ENCODE assay signal across 15 cellular contexts in genomic region chr17:40452921-40453378, GRCh38. TPM values are rescaled to one million over a fixed set of nuclear protein-coding genes. Genes with fewer than 3 reads are reported as not detected.
DNase-seq lines count a peak whose midpoint lies in the region; ATAC-seq and TF ChIP-seq lines count a peak whose summit lies in the region.
"Had no signal": no experiment of that assay in that cellular context is flagged by ENCODE, and none has a peak within 500 bp of the region (broad histone marks: within the 10 kb centered on the region; RNA-seq: fewer than 3 reads in every experiment).

No MANE protein-coding gene starts in this region.

- no peak overlapping the region for H3K9ac ChIP-seq in IMR-90 (ENCODE audit: low read depth, low read length)
- H3K9ac ChIP-seq in liver (ENCODE audit: low read depth in 1 of 2, low read length in 2 of 2) = no peak overlapping the region
- no peak overlapping the region for H3K9ac ChIP-seq in subcutaneous abdominal adipose tissue (ENCODE audit: low read length in 5 of 5)

- no peak overlapping the region for H4K5ac ChIP-seq in IMR-90 (ENCODE audit: low read depth, low read length)

- H2AK9ac ChIP-seq in IMR-90 (replicated peaks; ENCODE audit: low read depth, low read length, poor library complexity) = no peak overlapping the region

- no peak overlapping the region for H3K4me3 ChIP-seq in IMR-90 (ENCODE audit: insufficient read depth, low read depth, low read length)
- peak overlapping the region in 1 of 3 donors; percentile 23 for H3K4me3 ChIP-seq in breast epithelium
- H3K4me3 ChIP-seq in liver (ENCODE audit: low read depth in 1 of 3, low read length in 3 of 3) = no peak overlapping the region
- H3K4me3 ChIP-seq in subcutaneous abdominal adipose tissue (ENCODE audit: low read depth in 1 of 5, low read length in 5 of 5) = no peak overlapping the region
- H3K4me3 ChIP-seq: K562 had no signal

- peaks cover 57% of the 10 kb centered on the region for H3K4me1 ChIP-seq in IMR-90 (ENCODE audit: control insufficient read depth, insufficient read depth, low read length)
- peaks cover 17 to 18% of the 10 kb centered on the region in 2 donors for H3K4me1 ChIP-seq in breast epithelium
- peaks cover 19 to 95% (median 91%) of the 10 kb centered on the region in 4 donors for H3K4me1 ChIP-seq in liver (ENCODE audit: control insufficient read depth in 4 of 4, insufficient read depth in 4 of 4, low read length in 3 of 4)
- H3K4me1 ChIP-seq in subcutaneous abdominal adipose tissue (ENCODE audit: control insufficient read depth in 5 of 5, insufficient read depth in 5 of 5, low read length in 5 of 5) = peaks cover 36 to 89% (median 78%) of the 10 kb centered on the region in 5 donors

- no peak overlapping the region for H3K4me2 ChIP-seq in IMR-90 (ENCODE audit: low read depth, low read length)

- H4K8ac ChIP-seq in IMR-90 (ENCODE audit: low read depth in 2 of 2, low read length in 2 of 2) = no peak overlapping the region

- intact Hi-C loops in IMR-90 (cut with micrococcal nuclease) = no loop called here
- intact Hi-C loops in breast epithelium (cut with DNase I; ENCODE audit: low total_unique reads) = no loop called here

- no peak overlapping the region for H3K56ac ChIP-seq in IMR-90 (ENCODE audit: extremely low read depth, insufficient read depth, low read length)

- BruUV-seq in IMR-90 (replicated peaks; lab: Mats Ljungman, UMichigan) = no TSS peak

- peaks cover 83% of the 10 kb centered on the region for H4K20me1 ChIP-seq in IMR-90 (ENCODE audit: insufficient read depth, low read length)

- peaks cover 63% of the 10 kb centered on the region for H3K9me1 ChIP-seq in IMR-90 (ENCODE audit: insufficient read depth, low read length)

- H2AFZ ChIP-seq in IMR-90 (replicated peaks; ENCODE audit: low read length, poor library complexity) = no peak overlapping the region

- no peak overlapping the region for H3K23ac ChIP-seq in IMR-90 (ENCODE audit: low read depth, low read length)

- no peak for TF ChIP-seq RAD21 in IMR-90 (IDR thresholded peaks at IDR 0.05; ENCODE audit: low read length)
- no peak for TF ChIP-seq RAD21 in liver (IDR thresholded peaks at IDR 0.05)

- H3K36me3 ChIP-seq in IMR-90 (ENCODE audit: control insufficient read depth, insufficient read depth, low read length) (peaks cover 71% of the 10 kb centered on the region), breast epithelium (peaks cover 15% of the 10 kb centered on the region), liver (ENCODE audit: control insufficient read depth in 4 of 4, insufficient read depth in 3 of 4, low read depth in 1 of 4, low read length in 3 of 4) (peaks cover 19 to 55% (median 39%) of the 10 kb centered on the region in 4 donors), subcutaneous abdominal adipose tissue (ENCODE audit: control insufficient read depth in 5 of 5, insufficient read depth in 5 of 5, low read length in 5 of 5) (peaks cover 2 to 62% (median 50%) of the 10 kb centered on the region in 5 donors)

- dilution Hi-C loops in IMR-90 (cut with HindIII; ENCODE audit: low sequenced_read_pairs, unreplicated experiment) = no loop called here

- POLR2A ChIA-PET in IMR-90 (lab: Charles Lee; ENCODE audit: unreplicated experiment) = no interaction called here

- H3K9me3 ChIP-seq in IMR-90 (ENCODE audit: control insufficient read depth, insufficient read depth, low read length) (no peaks in the 10 kb centered on the region), breast epithelium (no peaks in the 10 kb centered on the region), liver (ENCODE audit: control insufficient read depth in 4 of 4, low read length in 3 of 4) (no peaks in the 10 kb centered on the region), subcutaneous abdominal adipose tissue (ENCODE audit: control insufficient read depth in 5 of 5, low read length in 5 of 5) (no peaks in the 10 kb centered on the region)

- H3K79me1 ChIP-seq in IMR-90 (ENCODE audit: low read depth in 1 of 2, low read length in 2 of 2) = peaks cover 28 to 88% of the 10 kb centered on the region in 2 experiments

- H4K91ac ChIP-seq in IMR-90 (ENCODE audit: insufficient read depth, low read depth, low read length) = no peak overlapping the region

- H2BK20ac ChIP-seq in IMR-90 (ENCODE audit: low read depth, low read length) = no peak overlapping the region

- DNase-seq in IMR-90 = peak; percentile 64
- no peak for DNase-seq in breast epithelium (ENCODE audit: low spot score in 2 of 2)
- no peak for DNase-seq in NCI-H2107 treated with DMSO at 0.1 percent for 48 hours (lab: John Stamatoyannopoulos, UW; ENCODE audit: unreplicated experiment)
- DNase-seq in NOMO-1 treated with dmso at 0.1 percent for 144 hours (lab: John Stamatoyannopoulos, UW; ENCODE audit: unreplicated experiment) = no peak
- no peak for DNase-seq in COLO668 (lab: John Stamatoyannopoulos, UW; ENCODE audit: unreplicated experiment)
- DNase-seq: activated B cell treated with CpG ODN at 0.5 μM for 24 hours; activated T-cell treated with anti-CD3 and anti-CD28 coated beads, Interleukin-2, amount 50 U/mL, for 1 hour; CD8-positive, alpha-beta T cell; NCI-H1930 had no signal

- no peak overlapping the region for H3K14ac ChIP-seq in IMR-90 (replicated peaks; ENCODE audit: low read depth, low read length)

- no peak overlapping the region for H2BK5ac ChIP-seq in IMR-90 (ENCODE audit: low read depth, low read length, poor library complexity, severe bottlenecking)

- in situ Hi-C loops in IMR-90 (cut with MboI; ENCODE audit: low sequenced_read_pairs) = no loop called here

- CTCF ChIA-PET in IMR-90 (lab: Yijun Ruan, JAX) = no interaction called here

- TF ChIP-seq CTCF in IMR-90 (conservative IDR thresholded peaks at IDR 0.05; ENCODE audit: low read depth, low read length) = no peak
- TF ChIP-seq CTCF in breast epithelium (IDR thresholded peaks at IDR 0.05) = no peak
- no peak for TF ChIP-seq CTCF in liver (IDR thresholded peaks at IDR 0.05; ENCODE audit: low read depth, low read length, missing input control)

- H2BK15ac ChIP-seq in IMR-90 (ENCODE audit: low read depth, low read length) = no peak overlapping the region

- no CpG with 5 or more reads among the region's 15 CpGs for WGBS in IMR-90 (ENCODE audit: extremely low coverage in 2 of 2, insufficient read length in 1 of 2), 2 experiments
- 78% methylated on average over 15 of the region's 15 CpGs for WGBS in liver

- no peaks in the 10 kb centered on the region for H3K27me3 ChIP-seq in IMR-90 (ENCODE audit: control insufficient read depth, insufficient read depth, low read length)
- H3K27me3 ChIP-seq in breast epithelium = no peaks in the 10 kb centered on the region
- no peaks in the 10 kb centered on the region for H3K27me3 ChIP-seq in liver (ENCODE audit: control insufficient read depth in 4 of 4, insufficient read depth in 4 of 4, low read length in 3 of 4)
- no peaks in the 10 kb centered on the region for H3K27me3 ChIP-seq in subcutaneous abdominal adipose tissue (ENCODE audit: control insufficient read depth in 5 of 5, insufficient read depth in 4 of 5, low read length in 5 of 5)

- H2BK120ac ChIP-seq in IMR-90 (ENCODE audit: low read depth, low read length) = no peak overlapping the region

- H2AK5ac ChIP-seq in IMR-90 (ENCODE audit: low read depth, low read length) = peak overlapping the region; percentile 4; the same call in 1 of the 2 replicates

- no peak for TF ChIP-seq POLR2A in IMR-90 (IDR thresholded peaks at IDR 0.05; ENCODE audit: low read depth, low read length)
- no peak for TF ChIP-seq POLR2A in breast epithelium (IDR thresholded peaks at IDR 0.05)

- ATAC-seq in IMR-90 (ENCODE audit: low read depth) (no peak), GM18519 (IDR thresholded peaks at IDR 0.05; ENCODE audit: low FRiP score, unreplicated experiment) (no peak)
- ATAC-seq: CD8-positive, alpha-beta T cell; K562 had no signal

- no peak overlapping the region for H3K18ac ChIP-seq in IMR-90 (ENCODE audit: low read depth, low read length)

- H3K4ac ChIP-seq in IMR-90 (ENCODE audit: low read depth, low read length) = no peak overlapping the region

- H3K27ac ChIP-seq in IMR-90 (ENCODE audit: insufficient read depth, low read length) = no peak overlapping the region; the same call in 1 of the 2 replicates
- H3K27ac ChIP-seq in breast epithelium = peak overlapping the region; percentile 86 to 94
- H3K27ac ChIP-seq in liver (ENCODE audit: low read depth in 1 of 2, low read length in 2 of 2) = peak overlapping the region; percentile 56 to 65
- H3K27ac ChIP-seq in subcutaneous abdominal adipose tissue (ENCODE audit: low read depth, low read length) = peak overlapping the region; percentile 94

TF ChIP-seq in liver, 16 proteins besides CTCF, POLR2A, EP300 and RAD21 (continues in another document):
- TF ChIP-seq ATF3 (IDR thresholded peaks at IDR 0.05) (no peak), GABPA (IDR thresholded peaks at IDR 0.05 in 1 of 2, conservative IDR thresholded peaks at IDR 0.05 in 1 of 2) (no peak), EGR1 (IDR thresholded peaks at IDR 0.05; ENCODE audit: low read depth in 2 of 2) (no peak), MAX (IDR thresholded peaks at IDR 0.05) (no peak), FOXA2 (IDR thresholded peaks at IDR 0.05) (no peak)

RNA-seq across cellular contexts. Expression of gene IGFBP4, which starts 9.7 kb away (rescaled TPM):
- total RNA-seq in IMR-90 (2012; rRNA removed) (257 and 308 TPM in 2 replicates), breast epithelium (100 to 1,000 TPM; 191 to 893 (median 278) TPM), liver (100 to 1,000 TPM in 1 of 2 donors, 10 to 100 TPM in 1; 74.1 to 297 TPM)
- polyA plus RNA-seq in IMR-90 (2012; rRNA removed) (1,187 TPM in 2 replicates), liver (100 to 1,000 TPM; 179 to 649 TPM)
- 1,397 and 1,707 TPM in 2 replicates for polyA plus RNA-seq in IMR-90 (2012; cell fraction: cytosol; rRNA removed)
- 452 and 510 TPM in 2 replicates for polyA plus RNA-seq in IMR-90 (2012; cell fraction: nucleus; rRNA removed; ENCODE audit: low replicate concordance)

RNA-seq across cellular contexts. Expression of gene TOP2A, which starts 35.3 kb away (rescaled TPM):
- total RNA-seq in IMR-90 (2012; rRNA removed) (68.5 and 118 TPM in 2 replicates), breast epithelium (1 to 10 TPM; 2.0 to 6.4 (median 2.5) TPM), liver (100 to 1,000 TPM in 1 of 2 donors, under 1 TPM in 1; 0.08 to 102 TPM)
- polyA plus RNA-seq in IMR-90 (2012; rRNA removed) (40.2 and 43.4 TPM in 2 replicates), liver (1 to 10 TPM; 1.9 to 5.2 TPM)
- polyA plus RNA-seq in IMR-90 (2012; cell fraction: cytosol; rRNA removed) = 3.3 and 5.3 TPM in 2 replicates
- 2.7 and 19.5 TPM in 2 replicates for polyA plus RNA-seq in IMR-90 (2012; cell fraction: nucleus; rRNA removed; ENCODE audit: low replicate concordance)

RNA-seq across cellular contexts. Expression of gene TNS4, which starts 48.5 kb away (rescaled TPM):
- total RNA-seq in IMR-90 (2012; rRNA removed) = 0.28 TPM in 1 of 2 replicates, not detected in the other
- 0.07 TPM in 1 of 2 replicates, not detected in the other for polyA plus RNA-seq in IMR-90 (2012; rRNA removed)
- polyA plus RNA-seq in IMR-90 (2012; cell fraction: cytosol; rRNA removed) = 0.07 and 0.08 TPM in 2 replicates
- 0.33 and 0.57 TPM in 2 replicates for polyA plus RNA-seq in IMR-90 (2012; cell fraction: nucleus; rRNA removed; ENCODE audit: low replicate concordance)
- 10 to 100 TPM in 2 of 3 donors, not detected in 1; 30.5 to 52.2 TPM for total RNA-seq in breast epithelium
- total RNA-seq in liver = under 1 TPM in 1 of 2 donors, not detected in 1; 0.08 TPM
- polyA plus RNA-seq in liver = not detected
- total RNA-seq: endothelial cell of umbilical vein, subcutaneous adipose tissue had no signal
- polyA plus RNA-seq: endothelial cell of umbilical vein had no signal
